Comparison of ENCODE assay signal across 8 cellular contexts in the genomic region with DNA sequence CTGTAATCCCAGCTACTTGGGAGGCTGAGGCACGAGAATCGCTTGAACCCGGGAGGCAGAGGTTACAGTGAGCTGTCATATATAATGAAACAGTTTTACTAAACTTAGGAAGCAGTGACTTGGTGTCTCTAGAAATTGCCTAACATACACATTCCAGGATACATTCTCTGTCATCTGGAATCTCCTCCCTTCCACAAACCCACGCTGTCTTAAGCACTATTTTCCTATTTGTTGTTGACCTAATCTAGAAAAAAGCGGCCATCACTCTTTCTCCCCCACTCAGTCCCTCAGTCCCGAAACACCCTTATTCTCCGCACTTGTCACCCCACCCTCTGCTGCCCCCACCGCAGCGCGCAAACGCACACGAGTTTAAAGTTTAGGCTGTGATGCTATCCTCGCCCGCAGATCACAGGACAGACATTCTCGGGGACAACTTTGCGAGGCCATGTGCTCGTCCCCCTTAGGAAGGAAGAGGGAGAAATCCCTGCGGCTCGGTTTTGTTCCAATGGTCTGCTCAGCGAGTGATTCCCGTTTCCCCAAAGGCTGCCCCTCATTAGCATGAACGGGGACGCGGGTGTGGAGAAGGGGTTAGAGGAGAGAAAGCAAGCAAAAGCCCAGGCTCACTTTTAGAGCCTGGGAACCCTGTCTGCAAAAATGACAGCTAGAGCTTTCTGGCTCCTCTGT. TPM values are rescaled to one million over a fixed set of nuclear protein-coding genes. Genes with fewer than 3 reads are reported as not detected.
DNase-seq lines count a peak whose midpoint lies in the region; TF ChIP-seq lines count a peak whose summit lies in the region.
"Not testable (repeated sequence)": the region's sequence is repeated elsewhere in the genome, so short reads cannot be mapped to it uniquely, and the experiment has no call there.

No MANE protein-coding gene starts in this region.

- H3K23ac ChIP-seq in H9 (ENCODE audit: insufficient read length, low read depth, low read length) = not testable (repeated sequence)

- H3K27me3 Mint-ChIP-seq in Calu3 (ENCODE audit: unreplicated experiment) = peaks cover 32% of the 10 kb centered on the region
- peaks cover 89% of the 10 kb centered on the region for H3K27me3 Mint-ChIP-seq in H9 (ENCODE audit: low read depth)
- peaks cover 25% of the 10 kb centered on the region for H3K27me3 Mint-ChIP-seq in endothelial cell (ENCODE audit: unreplicated experiment)

- peaks cover 33% of the 10 kb centered on the region for H3K36me3 Mint-ChIP-seq in Calu3 (ENCODE audit: insufficient read depth, unreplicated experiment)
- H3K36me3 Mint-ChIP-seq in H9 (ENCODE audit: insufficient read depth in 1 of 3, low read depth in 3 of 3); endothelial cell (ENCODE audit: low read depth, unreplicated experiment): not testable (repeated sequence)

- H2BK120ac ChIP-seq in H9 (ENCODE audit: low read depth, low read length, poor library complexity, severe bottlenecking) = not testable (repeated sequence)

- no CpG with 5 or more reads among the region's 24 CpGs for WGBS in H9 (ENCODE audit: extremely low coverage, insufficient read length, low lambda C conversion rate)
- 6 to 7% methylated on average over 24 of the region's 24 CpGs for WGBS in testis, 2 donors

- not testable (repeated sequence) for H3K36me3 ChIP-seq in NT2/D1 (ENCODE audit: insufficient read depth, insufficient read length, low read length); neuron (ENCODE audit: insufficient read depth, low read length); testis (ENCODE audit: low read depth, missing control alignments)

- BruUV-seq in Calu3 (replicated peaks; lab: Mats Ljungman, UMichigan) = TSS peak; percentile 54

- not testable (repeated sequence) for H4K5ac ChIP-seq in H9 (ENCODE audit: insufficient read length, low read depth, low read length)

- DNase-seq in Calu3 = peak; percentile 39
- DNase-seq in H9 = peak; percentile 66
- not testable (repeated sequence) for DNase-seq in NT2/D1 (ENCODE audit: low read depth, low spot score); endothelial cell (ENCODE audit: low spot score); testis
- DNase-seq in activated naive CD4-positive, alpha-beta T cell treated with anti-CD3 and anti-CD28 coated beads, Interleukin-2, amount 50 U/mL, for 16 hours = peak; percentile 26
- peak; percentile 48 for DNase-seq in iPS-NIHi7 (ENCODE audit: extremely low spot score)

- CTCF ChIA-PET in Calu3 (lab: Charles Lee) = interaction anchor here (1.3 kb wide), 1 partner anchor 21 kb away, joined by 3 read pairs; no protein-coding TSS in a partner anchor

- TF ChIP-seq POLR2A in testis (IDR thresholded peaks at IDR 0.05) = not testable (repeated sequence)

- H3K23me2 ChIP-seq in H9 (ENCODE audit: insufficient read length, low read depth, low read length, poor library complexity, severe bottlenecking) = peaks cover 14% of the 10 kb centered on the region

- not testable (repeated sequence) for H3K9me3 Mint-ChIP-seq in Calu3 (ENCODE audit: low read depth, unreplicated experiment); H9; endothelial cell (ENCODE audit: unreplicated experiment)

- intact Hi-C loops in Calu3 (cut with micrococcal nuclease; ENCODE audit: unreplicated experiment) = loop anchor here (5.0 kb wide), 1 partner anchor 74 kb away; a partner anchor contains a TSS
- intact Hi-C loops in testis (cut with DNase I; ENCODE audit: low total_unique reads) = not testable (repeated sequence)

- H2BK5ac ChIP-seq in H9 (ENCODE audit: insufficient read length, low read length) = not testable (repeated sequence)

- not testable (repeated sequence) for H2BK12ac ChIP-seq in H9 (ENCODE audit: insufficient read length, low read depth, low read length)

- not testable (repeated sequence) for H2BK20ac ChIP-seq in H9 (ENCODE audit: low read depth, low read length, poor library complexity, severe bottlenecking)

- H3K27ac Mint-ChIP-seq in Calu3 (ENCODE audit: unreplicated experiment) = peak overlapping the region; percentile 41
- 0 out of 7 replicates have a peak overlapping the region, but pooled peaks of 1 of the 3 experiments have one; percentile 9 for H3K27ac Mint-ChIP-seq in H9
- H3K27ac Mint-ChIP-seq in endothelial cell (ENCODE audit: unreplicated experiment) = not testable (repeated sequence)

- H3K4me1 ChIP-seq in H9 (ENCODE audit: insufficient read depth, low read length); NT2/D1 (ENCODE audit: insufficient read depth, insufficient read length); neuron (ENCODE audit: insufficient read depth, low read length); testis: not testable (repeated sequence)

- H3K4me1 Mint-ChIP-seq in Calu3 (ENCODE audit: low read depth, unreplicated experiment) (peaks cover 42% of the 10 kb centered on the region), H9 (peaks cover 10 to 13% of the 10 kb centered on the region in 2 experiments), endothelial cell (ENCODE audit: unreplicated experiment) (peaks cover 17% of the 10 kb centered on the region)

- H3K79me1 ChIP-seq in H9 (ENCODE audit: insufficient read depth, low read depth, low read length, poor library complexity, severe bottlenecking) = not testable (repeated sequence)

- H3K27me3 ChIP-seq in H9 (ENCODE audit: insufficient read depth, low read length) (peaks cover 18% of the 10 kb centered on the region; the same call in 1 of the 2 replicates), NT2/D1 (ENCODE audit: insufficient read depth, insufficient read length) (peaks cover 43% of the 10 kb centered on the region), neuron (ENCODE audit: insufficient read depth, low read length) (peaks cover 13% of the 10 kb centered on the region)
- H3K27me3 ChIP-seq in testis = not testable (repeated sequence)

- H3K4me3 Mint-ChIP-seq in Calu3 (ENCODE audit: low read depth, unreplicated experiment) = peak overlapping the region; percentile 71
- H3K4me3 Mint-ChIP-seq in H9 = peak overlapping the region; percentile 74 to 90
- peak overlapping the region; percentile 77 for H3K4me3 Mint-ChIP-seq in endothelial cell (ENCODE audit: unreplicated experiment)

- peak overlapping the region; percentile 59 for H3K4me2 ChIP-seq in H9 (ENCODE audit: insufficient read depth, insufficient read length, low read length)

- H2AK5ac ChIP-seq in H9 (ENCODE audit: insufficient read length, low read length) = not testable (repeated sequence)

- not testable (repeated sequence) for H3T11ph ChIP-seq in H9 (ENCODE audit: low read length)

- not testable (repeated sequence) for H4K91ac ChIP-seq in H9 (ENCODE audit: insufficient read length, low read depth, low read length)

- not testable (repeated sequence) for H3K27ac ChIP-seq in H9 (ENCODE audit: insufficient read length, low read depth, low read length)
- peak overlapping the region; percentile 81 to 87 for H3K27ac ChIP-seq in testis

- H3K79me2 ChIP-seq in H9 (ENCODE audit: insufficient read depth, low read length) = not testable (repeated sequence)

- H3K18ac ChIP-seq in H9 (ENCODE audit: insufficient read length, low read depth, low read length) = not testable (repeated sequence)

- H2AFZ ChIP-seq in H9 (ENCODE audit: low read length) = peak overlapping the region; percentile 41
- peak overlapping the region; percentile 75 for H2AFZ ChIP-seq in neuron (ENCODE audit: low read depth, low read length)

- not testable (repeated sequence) for H3K56ac ChIP-seq in H9 (ENCODE audit: insufficient read length, low read depth, low read length)

- not testable (repeated sequence) for H4K8ac ChIP-seq in H9 (replicated peaks; ENCODE audit: insufficient read length, low read depth, low read length)

- H3K9ac ChIP-seq in H9 (ENCODE audit: extremely low read depth, insufficient read length, low read length) (peak overlapping the region; percentile 48), NT2/D1 (ENCODE audit: insufficient read length, low read depth) (peak overlapping the region; percentile 73)

- H3K4ac ChIP-seq in H9 (ENCODE audit: low read depth, low read length) = not testable (repeated sequence)

- H3K4me3 ChIP-seq in NT2/D1 (ENCODE audit: insufficient read length, low read depth) (peak overlapping the region; percentile 57), neuron (ENCODE audit: low read length) (peak overlapping the region; percentile 55), testis (peak overlapping the region; percentile 57 to 58)

- TF ChIP-seq CTCF in Calu3 (IDR thresholded peaks at IDR 0.05; ENCODE audit: unreplicated experiment); H9 (conservative IDR thresholded peaks at IDR 0.05); endothelial cell (IDR thresholded peaks at IDR 0.05; ENCODE audit: unreplicated experiment); testis (IDR thresholded peaks at IDR 0.05): not testable (repeated sequence)

- H4K20me1 ChIP-seq in H9 (ENCODE audit: control insufficient read depth, insufficient read depth, insufficient read length) = not testable (repeated sequence)

- not testable (repeated sequence) for H2BK15ac ChIP-seq in H9 (ENCODE audit: low read depth, low read length)

- not testable (repeated sequence) for H3K9me3 ChIP-seq in H9 (ENCODE audit: control insufficient read depth, low read depth, low read length); NT2/D1 (ENCODE audit: insufficient read depth, low read length); neuron (ENCODE audit: low read length); testis

- 0 out of 2 replicates have a peak overlapping the region, but pooled peaks have one; percentile 34 for H3K14ac ChIP-seq in H9 (ENCODE audit: insufficient read depth, low read length)

RNA-seq across cellular contexts. Expression of a gene that starts 28.8 kb away (rescaled TPM):
- total RNA-seq in Calu3 (2022) (8.3 and 8.6 TPM in 2 replicates), H9 (2021) (1.9 and 2.0 TPM in 2 replicates), endothelial cell (ENCODE audit: unreplicated experiment) (4.5 TPM), testis (10 to 100 TPM; 10.2 to 18.9 TPM)
- polyA plus RNA-seq in testis (ENCODE audit: insufficient read depth, low read depth, low replicate concordance) = 7.8 TPM
